ENCODE assay signal across 8 cellular contexts in the genomic region with DNA sequence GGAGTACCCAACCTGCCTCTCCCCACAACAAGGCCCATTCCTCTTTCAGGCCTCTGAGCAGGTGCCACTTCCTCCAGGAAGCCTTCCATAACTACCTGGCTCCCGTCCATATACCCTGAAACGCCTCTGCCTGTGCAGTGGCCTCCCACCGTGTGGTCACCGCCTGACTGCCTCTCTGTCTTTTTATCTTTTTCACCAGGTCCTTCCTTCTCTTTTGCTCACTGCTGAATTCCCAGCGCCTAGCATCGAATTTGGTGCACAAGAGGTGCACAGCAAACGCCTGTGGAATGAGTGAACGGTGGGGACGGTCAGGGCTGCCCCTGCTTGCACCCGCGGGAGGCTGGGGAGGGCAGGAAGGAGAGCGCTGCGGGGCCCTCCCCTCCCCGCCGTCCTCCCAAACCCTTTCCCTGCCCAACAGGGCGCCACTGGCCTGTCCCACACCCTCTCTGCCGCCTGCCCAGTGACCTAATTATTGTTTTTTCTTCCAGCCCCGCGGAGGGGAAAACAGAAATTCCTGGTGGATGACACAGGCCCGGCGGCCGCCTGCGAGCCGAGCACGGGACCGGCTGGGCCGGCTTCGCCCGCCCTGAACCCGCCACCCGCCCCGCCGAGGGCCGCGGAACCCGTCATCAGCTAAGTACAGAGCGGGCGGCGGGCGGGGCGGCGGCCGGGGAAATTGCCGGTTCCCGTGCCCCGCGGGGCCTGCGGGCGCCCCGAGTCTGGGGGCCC.
DNase-seq lines count a peak whose midpoint lies in the region.

No MANE protein-coding gene starts in this region.

- in situ Hi-C loops in SK-MEL-5 (cut with HindIII; ENCODE audit: low pct_unique_long_range_greater_than_20kb, low sequenced_read_pairs): no loop called here

- H3K27me3 ChIP-seq in layer of hippocampus (ENCODE audit: control insufficient read depth, insufficient read depth, low read length): no peaks in the 10 kb centered on the region

- peak; percentile 10 to 16 for DNase-seq in NOMO-1 (lab: John Stamatoyannopoulos, UW; ENCODE audit: unreplicated experiment in 2 of 2)
- no peak for DNase-seq in NOMO-1 treated with DMSO at 0.1 percent for 48 hours (lab: John Stamatoyannopoulos, UW; ENCODE audit: unreplicated experiment)
- DNase-seq in SK-MEL-5 (ENCODE audit: low read depth, low spot score): peak; percentile 40
- peak; percentile 32 for DNase-seq in cortex of kidney (lab: John Stamatoyannopoulos, UW)
- DNase-seq in smooth muscle cell of the brain vasculature (ENCODE audit: low read depth, low spot score): peak; percentile 82
- no peak for DNase-seq in NK-92 (lab: John Stamatoyannopoulos, UW; ENCODE audit: unreplicated experiment)
- no peak for DNase-seq in globus pallidus (ENCODE audit: low spot score)

- H3K27ac ChIP-seq in layer of hippocampus (ENCODE audit: low read depth, low read length): peak overlapping the region; percentile 73

Comparison
In these comparisons a context has a peak if more than half of its experiments do, and no peak if none do; other contexts are left out.
1. DNase-seq: peak in NOMO-1 (2 of 2), SK-MEL-5 (single experiment), cortex of kidney (single experiment) and smooth muscle cell of the brain vasculature (single experiment); none in NOMO-1 treated with DMSO at 0.1 percent for 48 hours (single experiment), NK-92 (single experiment) and globus pallidus (single experiment).